Comparison of ENCODE assay signal across 15 cellular contexts in genomic region chr11:134466035-134466908, GRCh38. TPM values are rescaled to one million over a fixed set of nuclear protein-coding genes. Genes with fewer than 3 reads are reported as not detected.
DNase-seq lines count a peak whose midpoint lies in the region; ATAC-seq, FAIRE-seq and TF ChIP-seq lines count a peak whose summit lies in the region.
"Had no signal": no experiment of that assay in that cellular context is flagged by ENCODE, and none has a peak within 500 bp of the region (broad histone marks: within the 10 kb centered on the region; RNA-seq: fewer than 3 reads in every experiment).

No MANE protein-coding gene starts in this region.

- H3K9ac ChIP-seq in colonic mucosa (ENCODE audit: low read depth in 2 of 2, low read length in 2 of 2) (peak overlapping the region in 1 of 2 donors; percentile 70), liver (ENCODE audit: low read depth in 1 of 2, low read length in 2 of 2) (peak overlapping the region; percentile 21 to 63)

- DNase-seq in H7 (peak; percentile 82), colonic mucosa (peak; percentile 72), small intestine (peak; percentile 45), T-cell (no peak), glomerular visceral epithelial cell (ENCODE audit: extremely low spot score) (no peak)
- DNase-seq in activated CD8-positive, alpha-beta T cell treated with anti-CD3 and anti-CD28 coated beads for 36 hours = no peak
- DNase-seq: activated CD4-positive, alpha-beta T cell treated with anti-CD3 and anti-CD28 coated beads for 48 hours; activated T-cell treated with anti-CD3 and anti-CD28 coated beads, Interleukin-2, amount 50 U/mL, for 72 hours; CD4-positive, CD25-positive, alpha-beta regulatory T cell; esophagus squamous epithelium; stimulated activated naive CD4-positive, alpha-beta T cell treated with Interleukin-2 at 50 U/mL for 16 hours; T-helper 17 cell had no signal

- POLR2A ChIA-PET in T-cell (lab: Charles Lee) = no interaction called here
- POLR2A ChIA-PET in activated CD8-positive, alpha-beta T cell treated with anti-CD3 and anti-CD28 coated beads for 36 hours (lab: Charles Lee) = interaction anchor here (1.0 kb wide), 1 partner anchor 23 kb away, joined by 3 read pairs; no protein-coding TSS in a partner anchor

- H3K27me3 ChIP-seq in H7 (ENCODE audit: control insufficient read depth, insufficient read depth, low read length) (peaks cover 6% of the 10 kb centered on the region), colonic mucosa (no peaks in the 10 kb centered on the region), liver (ENCODE audit: control insufficient read depth in 4 of 4, insufficient read depth in 4 of 4, low read length in 3 of 4) (no peaks in the 10 kb centered on the region), small intestine (ENCODE audit: control insufficient read depth in 2 of 2, insufficient read depth in 2 of 2, low read length in 2 of 2) (peaks cover 0 to 10% of the 10 kb centered on the region in 2 donors)

- TF ChIP-seq RAD21 in liver (IDR thresholded peaks at IDR 0.05) = no peak

- CTCF ChIA-PET in T-cell (lab: Charles Lee) = no interaction called here
- CTCF ChIA-PET in activated CD8-positive, alpha-beta T cell treated with anti-CD3 and anti-CD28 coated beads for 36 hours (lab: Charles Lee) = no interaction called here

- H3K36me3 ChIP-seq in H7 (replicated peaks; ENCODE audit: control insufficient read depth, insufficient read depth, low read length) (no peaks in the 10 kb centered on the region), colonic mucosa (no peaks in the 10 kb centered on the region), liver (ENCODE audit: control insufficient read depth in 4 of 4, insufficient read depth in 3 of 4, low read depth in 1 of 4, low read length in 3 of 4) (no peaks in the 10 kb centered on the region), small intestine (ENCODE audit: control insufficient read depth in 2 of 2, insufficient read depth in 2 of 2, low read length in 2 of 2) (no peaks in the 10 kb centered on the region)
- H3K36me3 ChIP-seq: esophagus squamous epithelium had no signal

- WGBS in liver = 25% methylated on average over 29 of the region's 29 CpGs
- 12 to 27% (median 15%) methylated on average over 29 of the region's 29 CpGs for WGBS in small intestine, 3 donors

- no peaks in the 10 kb centered on the region for H3K4me1 Mint-ChIP-seq in T-cell
- no peaks in the 10 kb centered on the region for H3K4me1 Mint-ChIP-seq in activated CD8-positive, alpha-beta T cell treated with anti-CD3 and anti-CD28 coated beads for 36 hours (ENCODE audit: low read depth)
- H3K4me1 Mint-ChIP-seq: CD4-positive, CD25-positive, alpha-beta regulatory T cell had no signal

- intact Hi-C loops in colonic mucosa (cut with DNase I) = no loop called here
- intact Hi-C loops in activated CD8-positive, alpha-beta T cell treated with anti-CD3 and anti-CD28 coated beads for 36 hours (cut with micrococcal nuclease) = no loop called here

- H3K27ac Mint-ChIP-seq in T-cell = no peak overlapping the region
- no peak overlapping the region for H3K27ac Mint-ChIP-seq in activated CD8-positive, alpha-beta T cell treated with anti-CD3 and anti-CD28 coated beads for 36 hours
- H3K27ac Mint-ChIP-seq: activated T-cell treated with anti-CD3 and anti-CD28 coated beads, Interleukin-2, amount 50 U/mL, for 72 hours; CD4-positive, CD25-positive, alpha-beta regulatory T cell; T-helper 17 cell had no signal

- H3K27me3 Mint-ChIP-seq in T-cell = peaks cover 46 to 53% of the 10 kb centered on the region in 2 donors
- peaks cover 22% of the 10 kb centered on the region for H3K27me3 Mint-ChIP-seq in activated CD8-positive, alpha-beta T cell treated with anti-CD3 and anti-CD28 coated beads for 36 hours

- H3K4me1 ChIP-seq in colonic mucosa = peaks cover 9% of the 10 kb centered on the region
- peaks cover 5 to 22% (median 15%) of the 10 kb centered on the region in 4 donors for H3K4me1 ChIP-seq in liver (ENCODE audit: control insufficient read depth in 4 of 4, insufficient read depth in 4 of 4, low read length in 3 of 4)
- no peaks in the 10 kb centered on the region for H3K4me1 ChIP-seq in small intestine (ENCODE audit: control insufficient read depth in 2 of 2, insufficient read depth in 1 of 2, low read depth in 1 of 2, low read length in 1 of 2)

- H3K36me3 Mint-ChIP-seq in T-cell = no peaks in the 10 kb centered on the region
- no peaks in the 10 kb centered on the region for H3K36me3 Mint-ChIP-seq in activated CD8-positive, alpha-beta T cell treated with anti-CD3 and anti-CD28 coated beads for 36 hours (ENCODE audit: low read depth)
- H3K36me3 Mint-ChIP-seq: CD4-positive, CD25-positive, alpha-beta regulatory T cell had no signal

- no peak for ATAC-seq in T-cell (replicated peaks in 1 of 4)
- no peak for ATAC-seq in activated CD8-positive, alpha-beta T cell treated with anti-CD3 and anti-CD28 coated beads for 36 hours
- ATAC-seq: activated T-cell treated with anti-CD3 and anti-CD28 coated beads, Interleukin-2, amount 50 U/mL, for 72 hours; T-helper 17 cell had no signal

- no peak overlapping the region for H3K4me3 ChIP-seq in H7 (ENCODE audit: insufficient read depth, low read depth, low read length)
- H3K4me3 ChIP-seq in colonic mucosa = peak overlapping the region; percentile 20
- peak overlapping the region; percentile 21 to 42 (median 24) for H3K4me3 ChIP-seq in liver (ENCODE audit: low read depth in 1 of 3, low read length in 3 of 3)
- peak overlapping the region in 1 of 2 donors; percentile 40 for H3K4me3 ChIP-seq in small intestine (ENCODE audit: low read depth in 1 of 2, low read length in 2 of 2)
- H3K4me3 ChIP-seq: esophagus squamous epithelium had no signal

- H3K4me3 Mint-ChIP-seq in T-cell = no peak overlapping the region
- H3K4me3 Mint-ChIP-seq in activated CD8-positive, alpha-beta T cell treated with anti-CD3 and anti-CD28 coated beads for 36 hours = no peak overlapping the region
- H3K4me3 Mint-ChIP-seq: activated T-cell treated with anti-CD3 and anti-CD28 coated beads, Interleukin-2, amount 50 U/mL, for 72 hours; CD4-positive, CD25-positive, alpha-beta regulatory T cell; T-helper 17 cell had no signal

- H3K9me3 Mint-ChIP-seq in T-cell = no peaks in the 10 kb centered on the region
- no peaks in the 10 kb centered on the region for H3K9me3 Mint-ChIP-seq in activated CD8-positive, alpha-beta T cell treated with anti-CD3 and anti-CD28 coated beads for 36 hours

- no peak for FAIRE-seq in small intestine (lab: Jason Lieb, UNC)
- FAIRE-seq: HTR-8/SVneo had no signal

- H3K9me3 ChIP-seq in colonic mucosa (no peaks in the 10 kb centered on the region), liver (ENCODE audit: control insufficient read depth in 4 of 4, low read length in 3 of 4) (no peaks in the 10 kb centered on the region), small intestine (ENCODE audit: control insufficient read depth, low read depth) (no peaks in the 10 kb centered on the region)
- H3K9me3 ChIP-seq: esophagus squamous epithelium had no signal

- TF ChIP-seq CTCF in colonic mucosa (IDR thresholded peaks at IDR 0.05) (no peak), liver (IDR thresholded peaks at IDR 0.05; ENCODE audit: low read depth, low read length, missing input control) (no peak)
- no peak for TF ChIP-seq CTCF in activated CD8-positive, alpha-beta T cell treated with anti-CD3 and anti-CD28 coated beads for 36 hours (IDR thresholded peaks at IDR 0.05)

- H3K27ac ChIP-seq in colonic mucosa (peak overlapping the region; percentile 83), liver (ENCODE audit: low read depth in 1 of 2, low read length in 2 of 2) (peak overlapping the region; percentile 83 to 87), small intestine (ENCODE audit: low read depth in 1 of 2, low read length in 1 of 2) (peak overlapping the region; percentile 15 to 69)
- H3K27ac ChIP-seq: esophagus squamous epithelium had no signal

TF ChIP-seq in liver, 16 proteins besides CTCF, POLR2A, EP300 and RAD21:
- TF ChIP-seq HNF4G (IDR thresholded peaks at IDR 0.05) = no peak
- TF ChIP-seq EGR1 (IDR thresholded peaks at IDR 0.05; ENCODE audit: low read depth in 2 of 2) = peak in 1 of 2 donors; percentile 12
- no peak for TF ChIP-seq YY1 (IDR thresholded peaks at IDR 0.05)
- peak in 1 of 2 donors; percentile 5 for TF ChIP-seq HNF4A (conservative IDR thresholded peaks at IDR 0.05)
- TF ChIP-seq FOXA2 (IDR thresholded peaks at IDR 0.05) = no peak
TF ChIP-seq in liver: peak in this region for 2.

RNA-seq across cellular contexts. Expression of gene B3GAT1, which starts 54.2 kb away (rescaled TPM):
- total RNA-seq in H7 (2014; rRNA removed; shearing (Covaris generic)) = 9.9 and 12.8 TPM in 2 replicates
- total RNA-seq in colonic mucosa (under 1 TPM in 1 of 2 donors, not detected in 1; 0.13 TPM), liver (under 1 TPM in 1 of 2 donors, not detected in 1; 0.25 TPM), T-cell (1 to 10 TPM in 4 of 5 donors, under 1 TPM in 1; 0.38 to 6.1 (median 1.3) TPM)
- polyA plus RNA-seq in liver (1 to 10 TPM in 1 of 2 donors, under 1 TPM in 1; 0.13 to 6.6 TPM), small intestine (under 1 TPM in 2 of 3 donors, not detected in 1; 0.54 to 0.57 TPM)
- under 1 TPM in 1 of 2 experiments, not detected in 1; 0.07 TPM for total RNA-seq in activated CD8-positive, alpha-beta T cell treated with anti-CD3 and anti-CD28 coated beads for 36 hours
- total RNA-seq: RPMI7951 had no signal
- polyA plus RNA-seq: CD4-positive, CD25-positive, alpha-beta regulatory T cell had no signal

Comparison
In these comparisons a context has a peak if more than half of its experiments do, and no peak if none do; other contexts are left out.
1. DNase-seq: peak in H7 (single experiment), colonic mucosa (single experiment) and small intestine (single experiment); none in T-cell (0 of 34), activated CD8-positive, alpha-beta T cell treated with anti-CD3 and anti-CD28 coated beads for 36 hours (single experiment) and glomerular visceral epithelial cell (single experiment).
2. Peak in every context shown above with its lines, with median percentiles within 50 percentile points of each other: H3K27ac ChIP-seq.